Comparison of ENCODE assay signal across 28 cellular contexts in genomic region chr9:108160039-108160438, GRCh38.
"Had no signal": no experiment of that assay in that cellular context is flagged by ENCODE, and none has a peak within 500 bp of the region (broad histone marks: within the 10 kb centered on the region; RNA-seq: fewer than 3 reads in every experiment).

No MANE protein-coding gene starts in this region.

- H3K27me3 ChIP-seq: ascending aorta, cardiac muscle cell had no signal

- H3K27ac ChIP-seq: ascending aorta, cardiac muscle cell, VCaP had no signal

- H3K4me3 ChIP-seq: ascending aorta, cardiac muscle cell had no signal

- H3K36me3 ChIP-seq: ascending aorta, cardiac muscle cell had no signal

- DNase-seq: activated B cell treated with CpG ODN at 0.5 μM for 24 hours; activated CD4-positive, alpha-beta memory T cell treated with anti-CD3 and anti-CD28 coated beads, Interleukin-2, amount 10 ng/mL, durations not matched to agents 7 days and 5 days; activated CD4-positive, alpha-beta T cell treated with anti-CD3 and anti-CD28 coated beads for 4 hours; activated CD4-positive, alpha-beta T cell treated with anti-CD3 and anti-CD28 coated beads, Interleukin-2, amount 10 ng/mL, durations not matched to agents 24 days and 14 days; activated CD4-positive, alpha-beta T cell treated with anti-CD3 and anti-CD28 coated beads, Interleukin-2, amount 50 U/mL, for 48 hours; activated CD4-positive, CD25-positive, alpha-beta regulatory T cell treated with anti-CD3 and anti-CD28 coated beads, Interleukin-2, amount 50 U/mL, for 72 hours; activated CD8-positive, alpha-beta memory T cell treated with anti-CD3 and anti-CD28 coated beads for 24 hours; activated CD8-positive, alpha-beta memory T cell treated with anti-CD3 and anti-CD28 coated beads, Interleukin-2, amount 10 ng/mL, durations not matched to agents 7 days and 5 days; activated CD8-positive, alpha-beta memory T cell treated with anti-CD3 and anti-CD28 coated beads, Interleukin-2, amount 50 U/mL, for 48 hours; activated CD8-positive, alpha-beta T cell treated with anti-CD3 and anti-CD28 coated beads, Interleukin-2, amount 10 ng/mL, durations not matched to agents 7 days and 5 days; activated effector memory CD4-positive, alpha-beta T cell treated with Interleukin-2 at 50 U/mL for 16 hours; activated gamma-delta T cell; activated naive CD4-positive, alpha-beta T cell treated with anti-CD3 and anti-CD28 coated beads, Interleukin-2, amount 10 ng/mL, durations not matched to agents 7 days and 5 days; activated naive CD4-positive, alpha-beta T cell treated with Interleukin-2 at 50 U/mL for 16 hours; activated naive CD8-positive, alpha-beta T cell treated with anti-CD3 and anti-CD28 coated beads, Interleukin-2, amount 10 ng/mL, durations not matched to agents 7 days and 5 days; activated naive CD8-positive, alpha-beta T cell treated with anti-CD3 and anti-CD28 coated beads, Interleukin-2, amount 50 U/mL, for 24 hours; activated T-cell treated with anti-CD3 and anti-CD28 coated beads, Interleukin-2, amount 50 U/mL, for 24 hours; activated T-cell treated with anti-CD3 and anti-CD28 coated beads, Interleukin-2, amount 50 U/mL, for 48 hours; amygdala; anterior cingulate cortex; caudate nucleus; cerebellar nuclear complex; T-helper 1 cell; T-helper 2 cell; T-helper 9 cell had no signal

- H3K9me3 ChIP-seq: ascending aorta had no signal
